13 cellular contexts compared by ENCODE assay signal in the genomic region with DNA sequence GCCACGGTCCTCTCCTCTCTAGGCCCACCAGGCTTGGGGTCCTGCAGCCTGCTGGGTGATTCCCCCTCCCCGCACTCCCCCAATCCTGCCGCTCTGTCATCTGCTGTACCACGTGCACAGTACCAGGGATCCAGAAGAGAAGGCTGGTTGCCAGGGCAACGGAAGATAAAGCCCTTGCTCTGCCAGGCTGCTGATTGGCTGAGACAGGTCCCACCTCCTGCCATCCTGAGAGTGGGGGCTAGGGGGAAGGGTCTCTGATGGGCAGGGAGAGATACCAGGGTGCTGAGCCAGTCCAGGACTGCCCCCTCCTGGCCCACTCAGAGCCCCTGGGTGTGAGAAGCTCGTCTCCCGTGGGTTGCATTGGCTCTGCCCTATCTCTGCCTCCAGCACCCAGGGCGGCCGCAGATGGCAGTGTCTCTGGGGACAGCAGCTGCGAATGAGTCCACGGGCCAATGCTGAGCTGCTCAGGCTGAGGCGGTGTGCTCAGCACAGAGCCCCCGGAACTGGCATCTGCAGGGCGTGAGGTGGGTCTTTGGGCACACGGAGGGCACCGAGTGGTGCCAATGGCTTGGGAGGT.
DNase-seq lines count a peak whose midpoint lies in the region; ATAC-seq and TF ChIP-seq lines count a peak whose summit lies in the region.
"Had no signal": no experiment of that assay in that cellular context is flagged by ENCODE, and none has a peak within 500 bp of the region (broad histone marks: within the 10 kb centered on the region; RNA-seq: fewer than 3 reads in every experiment).

A gene (plus strand): TSS at position 253 of the 577 bp plus-strand sequence.

- H3K27me3 ChIP-seq in left lung: no peaks in the 10 kb centered on the region

- no peaks in the 10 kb centered on the region for H3K36me3 Mint-ChIP-seq in stimulated activated naive B cell treated with anti-CD40 and anti-IgM and Interleukin-4, amounts not matched to agents 10 μg/mL and 1 μg/mL and 100 μg/mL, for 72 hours

- H3K4me3 ChIP-seq in OCI-LY7 (ENCODE audit: low read depth, low read length, poor library complexity, severe bottlenecking) (peak within 1 kb of the TSS; percentile 3), left lung (no peak within 1 kb of the TSS)

- H3K27ac Mint-ChIP-seq in stimulated activated naive B cell treated with anti-CD40 and anti-IgM and Interleukin-4, amounts not matched to agents 10 μg/mL and 1 μg/mL and 100 μg/mL, for 72 hours: peak within 1 kb of the TSS; percentile 27

- H4K20me1 ChIP-seq in OCI-LY7 (ENCODE audit: insufficient read depth, low read length): no peaks in the 10 kb centered on the region

- no peaks in the 10 kb centered on the region for H3K27me3 Mint-ChIP-seq in stimulated activated naive B cell treated with anti-CD40 and anti-IgM and Interleukin-4, amounts not matched to agents 10 μg/mL and 1 μg/mL and 100 μg/mL, for 72 hours

- intact Hi-C loops in OCI-LY7 (cut with micrococcal nuclease; ENCODE audit: unreplicated experiment) (no loop called here), left lung (cut with DNase I) (no loop called here)

- DNase-seq in NCI-H1417 (lab: John Stamatoyannopoulos, UW) (peak in 2 of 3 experiments; percentile 47 to 81), NCI-H1417 treated with DMSO at 0.1 percent for 48 hours (lab: John Stamatoyannopoulos, UW) (no peak), OCI-LY7 (ENCODE audit: low spot score) (peak; percentile 78), hypothalamus (lab: John Stamatoyannopoulos, UW) (peak in 50 of 51 donors; percentile 26 to 94 (median 81)), left lung (no peak), AG08395 (ENCODE audit: low spot score) (no peak)
- no peak for DNase-seq in stimulated activated naive B cell treated with anti-CD40 and anti-IgM and Interleukin-4, amounts not matched to agents 10 μg/mL and 1 μg/mL and 100 μg/mL, for 72 hours
- DNase-seq: 8988T; activated CD4-positive, alpha-beta T cell treated with anti-CD3 and anti-CD28 coated beads for 48 hours; activated naive CD4-positive, alpha-beta T cell; cortex of kidney; GDM1 had no signal

- peak; percentile 52 for TF ChIP-seq CTCF in OCI-LY7 (conservative IDR thresholded peaks at IDR 0.05; ENCODE audit: low read length)
- no peak for TF ChIP-seq CTCF in left lung (IDR thresholded peaks at IDR 0.05)

- peaks cover 59% of the 10 kb centered on the region for H3K4me1 ChIP-seq in OCI-LY7 (ENCODE audit: insufficient read depth, low read length, poor library complexity, severe bottlenecking)
- H3K4me1 ChIP-seq in left lung: peaks cover 0 to 4% of the 10 kb centered on the region in 2 donors

- H3K4me2 ChIP-seq in OCI-LY7 (ENCODE audit: low read length): peak within 1 kb of the TSS; percentile 52

- H3K9me2 ChIP-seq in OCI-LY7 (ENCODE audit: insufficient read depth, low read length): no peaks in the 10 kb centered on the region

- peak; percentile 78 to 83 for ATAC-seq in stimulated activated naive B cell treated with anti-CD40 and anti-IgM and Interleukin-4, amounts not matched to agents 10 μg/mL and 1 μg/mL and 100 μg/mL, for 72 hours (replicated peaks)
- no peak for ATAC-seq in HG03135 (IDR thresholded peaks at IDR 0.05; ENCODE audit: unreplicated experiment)
- no peak for ATAC-seq in left lung

- no peaks in the 10 kb centered on the region for H3K9me3 Mint-ChIP-seq in stimulated activated naive B cell treated with anti-CD40 and anti-IgM and Interleukin-4, amounts not matched to agents 10 μg/mL and 1 μg/mL and 100 μg/mL, for 72 hours

- BruUV-seq in OCI-LY7 (replicated peaks; lab: Mats Ljungman, UMichigan): no TSS peak

- no peaks in the 10 kb centered on the region for H3K9me3 ChIP-seq in OCI-LY7 (ENCODE audit: low read length)
- no peaks in the 10 kb centered on the region for H3K9me3 ChIP-seq in left lung

- CTCF ChIA-PET in OCI-LY7 (lab: Charles Lee; ENCODE audit: unreplicated experiment): interaction anchor here (1.1 kb wide), 1 partner anchor 139 kb away, joined by 3 read pairs; no protein-coding TSS in a partner anchor

- H3K36me3 ChIP-seq in OCI-LY7 (ENCODE audit: insufficient read depth, low read length) (no peaks in the 10 kb centered on the region), left lung (no peaks in the 10 kb centered on the region)

- H3K27ac ChIP-seq in OCI-LY7 (ENCODE audit: low read depth, low read length, poor library complexity, severe bottlenecking): no peak within 1 kb of the TSS
- H3K27ac ChIP-seq in left lung: no peak within 1 kb of the TSS

- H3K4me3 Mint-ChIP-seq in stimulated activated naive B cell treated with anti-CD40 and anti-IgM and Interleukin-4, amounts not matched to agents 10 μg/mL and 1 μg/mL and 100 μg/mL, for 72 hours: peak within 1 kb of the TSS in 1 of 2 donors; percentile 30

- peaks cover 29% of the 10 kb centered on the region; the same call in 1 of the 2 replicates for H3K79me2 ChIP-seq in OCI-LY7 (ENCODE audit: insufficient read depth, low read depth, low read length)

- no peak within 1 kb of the TSS for H2AFZ ChIP-seq in OCI-LY7 (ENCODE audit: low read length)

- POLR2A ChIA-PET in OCI-LY7 (lab: Charles Lee): no interaction called here

- peaks cover 33 to 42% of the 10 kb centered on the region in 2 donors for H3K4me1 Mint-ChIP-seq in stimulated activated naive B cell treated with anti-CD40 and anti-IgM and Interleukin-4, amounts not matched to agents 10 μg/mL and 1 μg/mL and 100 μg/mL, for 72 hours

Comparison
In these comparisons a context has a peak if more than half of its experiments do, and no peak if none do; other contexts are left out.
1. DNase-seq: peak in NCI-H1417 (2 of 3), OCI-LY7 (single experiment) and hypothalamus (50 of 51); none in NCI-H1417 treated with DMSO at 0.1 percent for 48 hours (single experiment), stimulated activated naive B cell treated with anti-CD40 and anti-IgM and Interleukin-4, amounts not matched to agents 10 μg/mL and 1 μg/mL and 100 μg/mL, for 72 hours (single experiment), left lung (0 of 2) and AG08395 (single experiment).
2. ATAC-seq: peak in stimulated activated naive B cell treated with anti-CD40 and anti-IgM and Interleukin-4, amounts not matched to agents 10 μg/mL and 1 μg/mL and 100 μg/mL, for 72 hours (2 of 2); none in HG03135 (single experiment) and left lung (single experiment).